ENCODE assay signal across 18 cellular contexts in genomic region chr11:27514558-27514957, GRCh38. TPM values are rescaled to one million over a fixed set of nuclear protein-coding genes. Genes with fewer than 3 reads are reported as not detected.
DNase-seq lines count a peak whose midpoint lies in the region; ATAC-seq, FAIRE-seq and TF ChIP-seq lines count a peak whose summit lies in the region.
"Had no signal": no experiment of that assay in that cellular context is flagged by ENCODE, and none has a peak within 500 bp of the region (broad histone marks: within the 10 kb centered on the region; RNA-seq: fewer than 3 reads in every experiment).

No MANE protein-coding gene starts in this region.

- peak; percentile 84 to 93 (median 88) for ATAC-seq in right lobe of liver
- ATAC-seq: activated CD4-positive, CD25-positive, alpha-beta regulatory T cell treated with anti-CD3 and anti-CD28 coated beads, Interleukin-2, amount 50 U/mL, for 24 hours had no signal

- FAIRE-seq in frontal cortex (lab: Jason Lieb, UNC) (no peak), GM12891 (lab: Jason Lieb, UNC) (no peak)

- H3K9me3 ChIP-seq in right lobe of liver = no peaks in the 10 kb centered on the region
- H3K9me3 ChIP-seq: BE2C had no signal

- 34% methylated on average over 4 of the region's 4 CpGs for WGBS in right lobe of liver (ENCODE audit: insufficient coverage, low coverage, low lambda C conversion rate, missing lambda C conversion rate)

- peaks cover 0 to 25% (median 2%) of the 10 kb centered on the region in 4 donors for H3K4me1 ChIP-seq in right lobe of liver
- H3K4me1 ChIP-seq: BE2C had no signal

- TF ChIP-seq POLR2A in right lobe of liver (IDR thresholded peaks at IDR 0.05) (no peak), GM12891 (IDR thresholded peaks at IDR 0.05; ENCODE audit: low read depth, low read length) (no peak)

- H3K27ac ChIP-seq in right lobe of liver = peak overlapping the region; percentile 24 to 75 (median 65)

- DNase-seq in AG20443 (ENCODE audit: low spot score) = peak; percentile 78
- peak; percentile 32 for DNase-seq in HT1080 (ENCODE audit: low read depth)
- peak; percentile 35 to 49 for DNase-seq in cardiac fibroblast (ENCODE audit: low read depth in 2 of 2)
- DNase-seq in right lobe of liver = peak in 2 of 3 donors; percentile 30 to 62
- DNase-seq in frontal cortex (ENCODE audit: low spot score in 2 of 2) = no peak
- no peak for DNase-seq in stimulated activated CD4-positive, alpha-beta T cell treated with anti-CD3 and anti-CD28 coated beads, Interleukin-2, amount 100 ng/mL, for 48 hours
- DNase-seq in GM12891 (ENCODE audit: insufficient read length, low spot score) = no peak
- DNase-seq in activated CD4-positive, alpha-beta T cell treated with anti-CD3 and anti-CD28 coated beads for 4 hours = no peak
- DNase-seq: activated naive CD8-positive, alpha-beta T cell treated with anti-CD3 and anti-CD28 coated beads for 36 hours; activated T-cell treated with anti-CD3 and anti-CD28 coated beads for 4 hours; BE2C; DMS79 treated with DMSO at 0.1 percent for 48 hours; erythroblast; NCI-H1694; NCI-H524; stimulated activated CD4-positive, alpha-beta T cell treated with anti-CD3 and anti-CD28 coated beads, Interleukin-15, amount 100 ng/mL, for 24 hours had no signal

- H3K36me3 ChIP-seq in right lobe of liver = no peaks in the 10 kb centered on the region
- H3K36me3 ChIP-seq: BE2C had no signal

- TF ChIP-seq CTCF in cardiac fibroblast (IDR thresholded peaks at IDR 0.05; ENCODE audit: low read depth, low read length) = no peak
- no peak for TF ChIP-seq CTCF in right lobe of liver (IDR thresholded peaks at IDR 0.05)

- H3K27me3 ChIP-seq in right lobe of liver = no peaks in the 10 kb centered on the region
- H3K27me3 ChIP-seq: BE2C had no signal

- intact Hi-C loops in right lobe of liver (cut with DNase I) = no loop called here

- no peak overlapping the region for H3K4me3 ChIP-seq in cardiac fibroblast (replicated peaks in 1 of 2; ENCODE audit: low read depth in 2 of 2, low read length in 2 of 2)
- H3K4me3 ChIP-seq in right lobe of liver = no peak overlapping the region
- H3K4me3 ChIP-seq: coronary artery had no signal

TF ChIP-seq in GM12891, 5 proteins besides CTCF, POLR2A, EP300 and RAD21:
- TF ChIP-seq POLR2AphosphoS5 (IDR thresholded peaks at IDR 0.05; ENCODE audit: low read depth, low read length) (no peak), SPI1 (IDR thresholded peaks at IDR 0.05; ENCODE audit: low read depth, low read length) (no peak), PAX5 (IDR thresholded peaks at IDR 0.05; ENCODE audit: insufficient read depth, low read length, severe bottlenecking) (no peak), TAF1 (IDR thresholded peaks at IDR 0.05; ENCODE audit: low read depth, low read length) (no peak), POU2F2 (IDR thresholded peaks at IDR 0.05; ENCODE audit: low read depth, low read length) (no peak)

RNA-seq across cellular contexts. Expression of gene LIN7C, which starts 8.0 kb away (rescaled TPM):
- 30.5 and 38.2 TPM in 2 replicates for total RNA-seq in HT1080 (2014; rRNA removed; shearing (Covaris generic))
- 47.3 and 60.6 TPM in 2 replicates for polyA plus RNA-seq in HT1080 (2015; cell fraction: cytosol; rRNA removed)
- 39.4 and 39.5 TPM in 2 replicates for polyA plus RNA-seq in HT1080 (2015; cell fraction: nucleus; rRNA removed)
- 10 to 100 TPM; 22.6 to 33.2 (median 27.1) TPM for total RNA-seq in right lobe of liver
- total RNA-seq in frontal cortex = 342 TPM
- 3.0 TPM for polyA plus RNA-seq in GM12891 (2012; ENCODE audit: low read depth, missing spikeins)

RNA-seq across cellular contexts. Expression of gene LGR4, which starts 42.0 kb away (rescaled TPM):
- 6.6 and 9.0 TPM in 2 replicates for total RNA-seq in HT1080 (2014; rRNA removed; shearing (Covaris generic))
- polyA plus RNA-seq in HT1080 (2015; cell fraction: cytosol; rRNA removed) = 6.4 and 7.6 TPM in 2 replicates
- 14.6 and 15.0 TPM in 2 replicates for polyA plus RNA-seq in HT1080 (2015; cell fraction: nucleus; rRNA removed)
- 10 to 100 TPM; 32.5 to 46.3 (median 44.1) TPM for total RNA-seq in right lobe of liver
- total RNA-seq in frontal cortex = 17.1 TPM
- polyA plus RNA-seq in GM12891 (2012; ENCODE audit: low read depth, missing spikeins) = 0.83 TPM

Comparison
In these comparisons a context has a peak if more than half of its experiments do, and no peak if none do; other contexts are left out.
1. DNase-seq: peak in AG20443 (single experiment), HT1080 (single experiment), cardiac fibroblast (2 of 2) and right lobe of liver (2 of 3); none in frontal cortex (0 of 2), stimulated activated CD4-positive, alpha-beta T cell treated with anti-CD3 and anti-CD28 coated beads, Interleukin-2, amount 100 ng/mL, for 48 hours (0 of 2), GM12891 (single experiment) and activated CD4-positive, alpha-beta T cell treated with anti-CD3 and anti-CD28 coated beads for 4 hours (0 of 2).